Comparison of ENCODE assay signal across 1 cellular context in genomic region chr21:37119421-37120218, GRCh38.
TF ChIP-seq lines count a peak whose summit lies in the region.

No MANE protein-coding gene starts in this region.

TF ChIP-seq in HEK293, 187 proteins besides CTCF, POLR2A, EP300 and RAD21 (continued from another document and continues in another):
- TF ChIP-seq ZNF518A (tag by site-specific recombination; conservative IDR thresholded peaks at IDR 0.05; ENCODE audit: low read depth) (0 out of 2 replicates have a peak, but pooled peaks have one; percentile 13), ZNF280C (tag by site-specific recombination; IDR thresholded peaks at IDR 0.05) (no peak), ZNF76 (tag by site-specific recombination; IDR thresholded peaks at IDR 0.05; ENCODE audit: borderline replicate concordance, low read depth) (no peak), ZSCAN30 (tag by site-specific recombination; IDR thresholded peaks at IDR 0.05) (no peak), ZBTB21 (tag by site-specific recombination; IDR thresholded peaks at IDR 0.05) (0 out of 2 replicates have a peak, but pooled peaks have one; percentile 31), ZBTB6 (tag by site-specific recombination; IDR thresholded peaks at IDR 0.05) (no peak), ZNF529 (tag by site-specific recombination; IDR thresholded peaks at IDR 0.05; ENCODE audit: insufficient replicate concordance) (no peak), ZBTB10 (tag by site-specific recombination; IDR thresholded peaks at IDR 0.05) (no peak), MYNN (tag by site-specific recombination; IDR thresholded peaks at IDR 0.05; ENCODE audit: borderline replicate concordance) (peak; percentile 90), SCRT2 (tag by site-specific recombination; IDR thresholded peaks at IDR 0.05) (peak; percentile 98), ZNF488 (tag by site-specific recombination; IDR thresholded peaks at IDR 0.05) (no peak), PRDM10 (tag by site-specific recombination; IDR thresholded peaks at IDR 0.05) (peak; percentile 4; the same call in 1 of the 2 replicates), KLF10 (tag by site-specific recombination; IDR thresholded peaks at IDR 0.05) (no peak), KLF17 (tag by site-specific recombination; IDR thresholded peaks at IDR 0.05) (no peak), ZNF239 (tag by site-specific recombination; IDR thresholded peaks at IDR 0.05) (no peak), ZIC2 (tag by site-specific recombination; IDR thresholded peaks at IDR 0.05) (peak; percentile 82), ZNF530 (tag by site-specific recombination; IDR thresholded peaks at IDR 0.05; ENCODE audit: low read depth) (no peak), BCL11A (tag by site-specific recombination; IDR thresholded peaks at IDR 0.05; ENCODE audit: low read depth) (no peak), FEZF1 (tag by site-specific recombination; IDR thresholded peaks at IDR 0.05) (peak; percentile 29), IKZF3 (tag by site-specific recombination; IDR thresholded peaks at IDR 0.05) (peak; percentile 60), ZNF24 (tag by site-specific recombination; IDR thresholded peaks at IDR 0.05) (peak; percentile 27; the same call in 1 of the 2 replicates), INSM2 (tag by site-specific recombination; IDR thresholded peaks at IDR 0.05) (no peak), ZBTB17 (tag by site-specific recombination; IDR thresholded peaks at IDR 0.05) (peak; percentile 43; the same call in 1 of the 2 replicates), ZNF132 (tag by site-specific recombination; IDR thresholded peaks at IDR 0.05; ENCODE audit: borderline replicate concordance) (no peak), ZXDB (tag by site-specific recombination; IDR thresholded peaks at IDR 0.05) (no peak), SCRT1 (tag by site-specific recombination; IDR thresholded peaks at IDR 0.05; ENCODE audit: borderline replicate concordance) (no peak; the same call in 1 of the 2 replicates), ZNF341 (tag by site-specific recombination; IDR thresholded peaks at IDR 0.05; ENCODE audit: low read depth) (peak; percentile 44; the same call in 1 of the 2 replicates), KLF16 (tag by site-specific recombination; IDR thresholded peaks at IDR 0.05) (no peak), ZNF585B (tag by site-specific recombination; IDR thresholded peaks at IDR 0.05) (no peak), ZNF426 (tag by site-specific recombination; IDR thresholded peaks at IDR 0.05) (no peak), GLI2 (tag by site-specific recombination; IDR thresholded peaks at IDR 0.05; ENCODE audit: borderline replicate concordance, low read depth) (no peak), ZNF292 (tag by site-specific recombination; IDR thresholded peaks at IDR 0.05; ENCODE audit: borderline replicate concordance, low read depth) (no peak), ZNF366 (tag by site-specific recombination; conservative IDR thresholded peaks at IDR 0.05) (peak; percentile 52; the same call in 1 of the 2 replicates), ZNF26 (tag by site-specific recombination; IDR thresholded peaks at IDR 0.05) (no peak), ZNF623 (tag by site-specific recombination; IDR thresholded peaks at IDR 0.05) (no peak), ZNF155 (tag by site-specific recombination; IDR thresholded peaks at IDR 0.05) (no peak)
